ENCODE assay signal across 8 cellular contexts in the genomic region with DNA sequence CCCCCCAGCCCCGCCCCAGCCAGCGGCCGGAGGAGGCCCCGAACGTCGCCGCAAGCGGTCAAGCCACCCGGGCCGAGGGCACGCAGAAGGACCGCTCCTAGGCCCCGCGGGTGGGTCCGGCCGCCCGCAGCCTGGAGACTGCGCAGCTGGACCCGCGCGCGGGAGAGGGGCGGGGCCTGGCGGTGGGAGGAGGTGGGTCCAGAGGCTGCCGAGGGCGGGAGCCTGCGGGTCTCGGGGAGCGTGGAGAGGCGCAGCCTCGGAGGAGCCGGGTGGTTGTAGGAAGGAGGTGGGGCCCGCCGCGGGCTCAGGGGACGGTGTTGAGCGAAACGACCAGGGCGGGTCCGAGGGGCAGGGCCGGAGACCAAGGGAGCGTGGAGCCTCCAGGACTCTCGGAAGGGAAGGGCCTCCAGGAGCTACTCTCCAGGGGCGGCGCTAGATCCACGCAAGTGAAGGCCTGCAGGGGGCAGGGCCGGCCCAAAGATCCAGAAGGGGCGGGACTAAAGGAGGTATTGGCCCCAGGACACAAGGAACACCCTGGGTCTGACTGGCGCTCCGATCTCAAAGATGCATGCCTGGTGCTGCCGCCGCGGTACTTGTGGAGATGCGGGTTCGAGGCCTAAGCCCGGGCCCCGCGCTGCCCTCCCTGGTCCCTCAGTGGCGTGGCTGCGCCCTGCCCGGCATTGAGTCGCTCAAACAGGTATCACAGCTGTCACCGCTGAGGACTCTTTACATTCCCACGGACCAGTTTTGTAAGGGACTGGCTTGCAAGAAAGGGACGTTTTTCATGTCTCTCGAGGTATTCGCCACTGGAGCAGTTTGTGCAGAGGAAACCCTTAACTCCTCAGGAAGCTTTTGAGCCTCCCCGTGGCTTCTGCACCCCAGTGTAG. TPM values are rescaled to one million over a fixed set of nuclear protein-coding genes. Genes with fewer than 3 reads are reported as not detected.
DNase-seq lines count a peak whose midpoint lies in the region; ATAC-seq and TF ChIP-seq lines count a peak whose summit lies in the region.

No MANE protein-coding gene starts in this region.

- H3K36me3 ChIP-seq in DOHH2 (ENCODE audit: control insufficient read depth, low read length) (peaks cover 2% of the 10 kb centered on the region; the same call in 1 of the 2 replicates), gastroesophageal sphincter (peaks cover 0 to 17% of the 10 kb centered on the region in 2 donors), suprapubic skin (peaks cover 9% of the 10 kb centered on the region)

- H3F3A ChIP-seq in DOHH2 (ENCODE audit: control insufficient read depth, insufficient read depth) = no peaks in the 10 kb centered on the region

- ATAC-seq in GM21825 (IDR thresholded peaks at IDR 0.05; ENCODE audit: unreplicated experiment) = peak; percentile 73
- ATAC-seq in gastroesophageal sphincter = peak; percentile 95

- TF ChIP-seq CTCF in DOHH2 (IDR thresholded peaks at IDR 0.05; ENCODE audit: low read depth, low read length, poor library complexity, severe bottlenecking) = peak; percentile 60
- peak; percentile 49 for TF ChIP-seq CTCF in LNCaP clone FGC (IDR thresholded peaks at IDR 0.05; ENCODE audit: control insufficient read depth, extremely low read depth, insufficient read depth)
- TF ChIP-seq CTCF in RWPE1 (conservative IDR thresholded peaks at IDR 0.05; ENCODE audit: low read depth) = peak; percentile 37
- peak in 3 of 4 experiments; percentile 35 to 65 (median 55) for TF ChIP-seq CTCF in gastroesophageal sphincter (IDR thresholded peaks at IDR 0.05)
- peak; percentile 20 to 50 for TF ChIP-seq CTCF in suprapubic skin (IDR thresholded peaks at IDR 0.05)

- H3K27ac ChIP-seq in DOHH2 (ENCODE audit: low read depth, low read length) = no peak overlapping the region
- peak overlapping the region; percentile 81 for H3K27ac ChIP-seq in RWPE1
- peak overlapping the region; percentile 74 to 87 (median 84) for H3K27ac ChIP-seq in gastroesophageal sphincter
- peak overlapping the region; percentile 81 for H3K27ac ChIP-seq in suprapubic skin

- no peaks in the 10 kb centered on the region for H3K9me3 ChIP-seq in DOHH2 (ENCODE audit: control insufficient read depth, insufficient read depth, low read length)
- H3K9me3 ChIP-seq in gastroesophageal sphincter = no peaks in the 10 kb centered on the region
- H3K9me3 ChIP-seq in suprapubic skin = no peaks in the 10 kb centered on the region

- H3K9me2 ChIP-seq in DOHH2 (replicated peaks; ENCODE audit: control insufficient read depth, low read length) = no peaks in the 10 kb centered on the region

- H4K20me1 ChIP-seq in DOHH2 (ENCODE audit: control insufficient read depth, insufficient read depth, low read depth, low read length) = 0 out of 2 replicates have a peak, but pooled peaks cover 3% of the 10 kb centered on the region

- POLR2A ChIA-PET in RWPE1 (lab: Yijun Ruan, JAX; ENCODE audit: low non-redundant PET) = no interaction called here

- H3K4me1 ChIP-seq in DOHH2 (ENCODE audit: control insufficient read depth, low read length) (peaks cover 19% of the 10 kb centered on the region), gastroesophageal sphincter (peaks cover 0 to 26% (median 0%) of the 10 kb centered on the region in 3 donors), suprapubic skin (peaks cover 11% of the 10 kb centered on the region)

- WGBS in gastroesophageal sphincter (ENCODE audit: low coverage in 1 of 2), 2 donors = no CpG with 5 or more reads among the region's 68 CpGs
- WGBS in suprapubic skin = 28% methylated on average over 16 of the region's 68 CpGs

- H3K4me3 ChIP-seq in DOHH2 (ENCODE audit: low read length) = peak overlapping the region; percentile 77
- peak overlapping the region; percentile 47 for H3K4me3 ChIP-seq in LNCaP clone FGC (ENCODE audit: low read depth, low read length)
- peak overlapping the region; percentile 75 to 81 for H3K4me3 ChIP-seq in gastroesophageal sphincter
- peak overlapping the region; percentile 69 for H3K4me3 ChIP-seq in suprapubic skin

- H3K27me3 ChIP-seq in DOHH2 (ENCODE audit: control insufficient read depth, low read length) (no peaks in the 10 kb centered on the region), gastroesophageal sphincter (no peaks in the 10 kb centered on the region), suprapubic skin (no peaks in the 10 kb centered on the region)

- peak overlapping the region; percentile 80 for H3K4me2 ChIP-seq in DOHH2 (ENCODE audit: low read length)

- CTCF ChIA-PET in RWPE1 (lab: Yijun Ruan, JAX) = interaction anchor here (0.5 to 0.7 kb wide), 3 partner anchors 23 to 136 kb away, joined by 3 to 4 read pairs (median 3); no protein-coding TSS in a partner anchor

- TF ChIP-seq EP300 in gastroesophageal sphincter (IDR thresholded peaks at IDR 0.05) = no peak
- no peak for TF ChIP-seq EP300 in suprapubic skin (IDR thresholded peaks at IDR 0.05)

- TF ChIP-seq POLR2A in gastroesophageal sphincter (IDR thresholded peaks at IDR 0.05) = peak; percentile 49 to 65
- TF ChIP-seq POLR2A in suprapubic skin (IDR thresholded peaks at IDR 0.05) = no peak

- H3K79me2 ChIP-seq in DOHH2 (ENCODE audit: control insufficient read depth, low read length) = peaks cover 16% of the 10 kb centered on the region

- peak; percentile 62 for DNase-seq in LNCaP clone FGC (ENCODE audit: low read depth)
- peak; percentile 69 for DNase-seq in RWPE1 (ENCODE audit: low spot score)
- DNase-seq in activated gamma-delta T cell (lab: John Stamatoyannopoulos, UW) = peak; percentile 49
- DNase-seq in nucleus accumbens (lab: John Stamatoyannopoulos, UW) = peak; percentile 3 to 86 (median 68)
- DNase-seq in suprapubic skin (ENCODE audit: low spot score in 2 of 2) = peak; percentile 91

RNA-seq across cellular contexts. Expression of a gene that starts 5.9 kb away (rescaled TPM):
- total RNA-seq in gastroesophageal sphincter (10 to 100 TPM; 38.0 to 57.7 (median 39.5) TPM), suprapubic skin (10 to 100 TPM; 40.8 to 60.5 (median 43.4) TPM)

RNA-seq across cellular contexts. Expression of a gene that starts 6.1 kb away (rescaled TPM):
- total RNA-seq in gastroesophageal sphincter (10 to 100 TPM; 47.8 to 79.8 (median 69.4) TPM), suprapubic skin (10 to 100 TPM; 51.8 to 88.3 (median 71.9) TPM)

RNA-seq across cellular contexts. Expression of a gene that starts 19.8 kb away (rescaled TPM):
- total RNA-seq in gastroesophageal sphincter (10 to 100 TPM in 3 of 4 donors, 1 to 10 TPM in 1; 8.1 to 12.8 (median 11.9) TPM), suprapubic skin (10 to 100 TPM; 17.1 to 32.3 (median 24.3) TPM)

RNA-seq across cellular contexts. Expression of a gene that starts 27.2 kb away (rescaled TPM):
- total RNA-seq in gastroesophageal sphincter = 1 to 10 TPM; 4.7 to 7.4 (median 7.0) TPM
- total RNA-seq in suprapubic skin = 10 to 100 TPM in 1 of 4 donors, 1 to 10 TPM in 3; 6.2 to 18.2 (median 8.7) TPM

RNA-seq across cellular contexts. Expression of a gene that starts 56.2 kb away (rescaled TPM):
- 10 to 100 TPM in 1 of 4 donors, 1 to 10 TPM in 3; 2.3 to 10.6 (median 5.5) TPM for total RNA-seq in gastroesophageal sphincter
- total RNA-seq in suprapubic skin = 1 to 10 TPM; 1.5 to 9.0 (median 2.4) TPM

Comparison
In these comparisons a context has a peak if more than half of its experiments do, and no peak if none do; other contexts are left out.
1. POLR2A ChIP-seq: peak in gastroesophageal sphincter (2 of 2); none in suprapubic skin (0 of 2).
2. Peak in every context shown above with its lines, with median percentiles within 50 percentile points of each other: H3K4me3 ChIP-seq, CTCF ChIP-seq and DNase-seq.